8 cellular contexts compared by ENCODE assay signal in genomic region chr12:69497308-69498026, GRCh38. TPM values are rescaled to one million over a fixed set of nuclear protein-coding genes. Genes with fewer than 3 reads are reported as not detected.
DNase-seq lines count a peak whose midpoint lies in the region; ATAC-seq, FAIRE-seq and TF ChIP-seq lines count a peak whose summit lies in the region.

No MANE protein-coding gene starts in this region.

- peaks cover 15% of the 10 kb centered on the region; the same call in 1 of the 2 replicates for H3K4me1 ChIP-seq in HUES48 (ENCODE audit: control insufficient read depth, insufficient read depth, low read length)

- no peaks in the 10 kb centered on the region for H3K27me3 Mint-ChIP-seq in Calu3 (ENCODE audit: unreplicated experiment)

- no peak overlapping the region for H3K4me3 Mint-ChIP-seq in Calu3 (ENCODE audit: low read depth, unreplicated experiment)

- no peaks in the 10 kb centered on the region for H3K9me3 Mint-ChIP-seq in Calu3 (ENCODE audit: low read depth, unreplicated experiment)

- no peak overlapping the region for H3K27ac Mint-ChIP-seq in Calu3 (ENCODE audit: unreplicated experiment)

- peaks cover 4% of the 10 kb centered on the region for H3K36me3 Mint-ChIP-seq in Calu3 (ENCODE audit: insufficient read depth, unreplicated experiment)

- no TSS peak for BruUV-seq in Calu3 (replicated peaks; lab: Mats Ljungman, UMichigan)

- no peak overlapping the region for H3K4me3 ChIP-seq in HUES48 (ENCODE audit: low read depth, low read length)
- no peak overlapping the region for H3K4me3 ChIP-seq in fibroblast of villous mesenchyme (ENCODE audit: low read depth, low read length)

- TF ChIP-seq CTCF in fibroblast of villous mesenchyme (IDR thresholded peaks at IDR 0.05; ENCODE audit: insufficient read depth, low read depth, low read length) (no peak), Calu3 (IDR thresholded peaks at IDR 0.05; ENCODE audit: unreplicated experiment) (no peak)

- H3K36me3 ChIP-seq in HUES48 (ENCODE audit: control insufficient read depth, insufficient read depth, low read length), result no peaks in the 10 kb centered on the region

- peak overlapping the region; percentile 27 for H3K27ac ChIP-seq in HUES48 (ENCODE audit: low read depth, low read length)

- peaks cover 44% of the 10 kb centered on the region for H3K4me1 Mint-ChIP-seq in Calu3 (ENCODE audit: low read depth, unreplicated experiment)

- DNase-seq in GM12892 (ENCODE audit: insufficient read length), result peak; percentile 24
- DNase-seq in fibroblast of villous mesenchyme (ENCODE audit: low read depth), result peak; percentile 66
- DNase-seq in NCI-H446 (lab: John Stamatoyannopoulos, UW), result no peak
- DNase-seq in DMS 273 treated with DMSO at 0.1 percent for 48 hours (lab: John Stamatoyannopoulos, UW), result no peak
- DNase-seq in foreskin melanocyte, result no peak
- DNase-seq in Calu3, result no peak

- TF ChIP-seq POLR2A in GM12892 (IDR thresholded peaks at IDR 0.05; ENCODE audit: low read depth, low read length), result no peak

- peak; percentile 58 for FAIRE-seq in GM12892 (lab: Jason Lieb, UNC)

- CTCF ChIA-PET in Calu3 (lab: Charles Lee), result no interaction called here

- peak; percentile 95 for ATAC-seq in GM21526 (IDR thresholded peaks at IDR 0.05; ENCODE audit: low FRiP score, unreplicated experiment)

- H3K9me3 ChIP-seq in HUES48 (ENCODE audit: control insufficient read depth, insufficient read depth, low read length), result no peaks in the 10 kb centered on the region

- no peaks in the 10 kb centered on the region for H3K27me3 ChIP-seq in HUES48 (ENCODE audit: control insufficient read depth, insufficient read depth, low read length)

- intact Hi-C loops in Calu3 (cut with micrococcal nuclease; ENCODE audit: unreplicated experiment), result no loop called here

- no peak overlapping the region for H3K9ac ChIP-seq in HUES48 (ENCODE audit: low read depth, low read length)

RNA-seq across cellular contexts. Expression of gene FRS2, which starts 27.3 kb away (rescaled TPM):
- polyA plus RNA-seq in GM12892 (2012; ENCODE audit: missing spikeins), result 3.5 TPM
- total RNA-seq in fibroblast of villous mesenchyme, result 57.3 and 70.0 TPM in 2 replicates
- total RNA-seq in Calu3 (2022), result 27.5 and 34.5 TPM in 2 replicates

Comparison
In these comparisons a context has a peak if more than half of its experiments do, and no peak if none do; other contexts are left out.
1. DNase-seq: peak in GM12892 (single experiment) and fibroblast of villous mesenchyme (single experiment); none in NCI-H446 (0 of 2), DMS 273 treated with DMSO at 0.1 percent for 48 hours (single experiment), foreskin melanocyte (single experiment) and Calu3 (single experiment).